15 cellular contexts compared by ENCODE assay signal in genomic region chr10:61973169-61973568, GRCh38.
A peak's percentile ranks its signal among the peaks of the same experiment; 100 is the strongest.
DNase-seq lines count a peak whose midpoint lies in the region; ATAC-seq and TF ChIP-seq lines count a peak whose summit lies in the region.
"Had no signal": no experiment of that assay in that cellular context is flagged by ENCODE, and none has a peak within 500 bp of the region (broad histone marks: within the 10 kb centered on the region; RNA-seq: fewer than 3 reads in every experiment).

No MANE protein-coding gene starts in this region.

- peak overlapping the region; percentile 84 for H3K4me3 Mint-ChIP-seq in HFFc6
- H3K4me3 Mint-ChIP-seq in memory B cell = peak overlapping the region; percentile 2
- H3K4me3 Mint-ChIP-seq in stimulated activated effector memory CD8-positive, alpha-beta T cell treated with anti-CD3 and anti-CD28 coated beads, Interleukin-12 subunit alpha, Interleukin-12 subunit beta, amount 100 ng/mL, for 72 hours = no peak overlapping the region

- peaks cover 77% of the 10 kb centered on the region for H3K4me1 Mint-ChIP-seq in HFFc6 (ENCODE audit: low read depth)
- H3K4me1 Mint-ChIP-seq in memory B cell = peaks cover 34% of the 10 kb centered on the region
- peaks cover 22% of the 10 kb centered on the region for H3K4me1 Mint-ChIP-seq in stimulated activated effector memory CD8-positive, alpha-beta T cell treated with anti-CD3 and anti-CD28 coated beads, Interleukin-12 subunit alpha, Interleukin-12 subunit beta, amount 100 ng/mL, for 72 hours

- TF ChIP-seq CTCF in HFFc6 (IDR thresholded peaks at IDR 0.05) (no peak), tibial artery (IDR thresholded peaks at IDR 0.05) (no peak), right lobe of liver (IDR thresholded peaks at IDR 0.05) (no peak)

- H3K36me3 Mint-ChIP-seq in HFFc6 (ENCODE audit: low read depth) = peaks cover 36% of the 10 kb centered on the region
- H3K36me3 Mint-ChIP-seq in memory B cell = peaks cover 30% of the 10 kb centered on the region
- H3K36me3 Mint-ChIP-seq in stimulated activated effector memory CD8-positive, alpha-beta T cell treated with anti-CD3 and anti-CD28 coated beads, Interleukin-12 subunit alpha, Interleukin-12 subunit beta, amount 100 ng/mL, for 72 hours = peaks cover 34% of the 10 kb centered on the region

- ATAC-seq in memory B cell (ENCODE audit: low read depth) = no peak
- no peak for ATAC-seq in GM21737 (IDR thresholded peaks at IDR 0.05; ENCODE audit: unreplicated experiment)
- ATAC-seq in stimulated activated effector memory CD8-positive, alpha-beta T cell treated with anti-CD3 and anti-CD28 coated beads, Interleukin-12 subunit alpha, Interleukin-12 subunit beta, amount 100 ng/mL, for 72 hours = no peak
- ATAC-seq in right lobe of liver = no peak

- no peaks in the 10 kb centered on the region for H3K27me3 ChIP-seq in tibial artery
- H3K27me3 ChIP-seq in right lobe of liver = no peaks in the 10 kb centered on the region

- peak overlapping the region; percentile 1 to 33 for H3K27ac ChIP-seq in tibial artery
- H3K27ac ChIP-seq in right lobe of liver = no peak overlapping the region
- H3K27ac ChIP-seq: KMS-11, PC-9 had no signal

- peak overlapping the region; percentile 76 for H3K27ac Mint-ChIP-seq in HFFc6
- H3K27ac Mint-ChIP-seq in memory B cell = peak overlapping the region; percentile 92
- no peak overlapping the region for H3K27ac Mint-ChIP-seq in stimulated activated effector memory CD8-positive, alpha-beta T cell treated with anti-CD3 and anti-CD28 coated beads, Interleukin-12 subunit alpha, Interleukin-12 subunit beta, amount 100 ng/mL, for 72 hours

- H3K4me1 ChIP-seq in tibial artery (peaks cover 0 to 64% (median 30%) of the 10 kb centered on the region in 4 donors), right lobe of liver (peaks cover 0 to 14% (median 0%) of the 10 kb centered on the region in 4 donors)

- TF ChIP-seq POLR2A in right lobe of liver (IDR thresholded peaks at IDR 0.05) = no peak

- no peak for DNase-seq in HFFc6
- peak; percentile 47 for DNase-seq in amniotic epithelial cell (ENCODE audit: low read depth)
- DNase-seq in memory B cell (ENCODE audit: low spot score in 2 of 2) = no peak
- no peak for DNase-seq in tibial artery
- DNase-seq in stimulated activated effector memory CD8-positive, alpha-beta T cell treated with anti-CD3 and anti-CD28 coated beads, Interleukin-12 subunit alpha, Interleukin-12 subunit beta, amount 100 ng/mL, for 72 hours (ENCODE audit: low spot score in 2 of 2) = no peak
- DNase-seq in right lobe of liver = no peak
- DNase-seq: activated CD4-positive, alpha-beta T cell treated with anti-CD3 and anti-CD28 coated beads for 1 hour; foreskin melanocyte; mesendoderm; NCI-H1436 treated with DMSO at 0.1 percent for 48 hours; NCI-H446 treated with DMSO at 0.1 percent for 48 hours; PC-9; stimulated activated CD4-positive, alpha-beta T cell treated with anti-CD3 and anti-CD28 coated beads, Interleukin-12 subunit alpha, Interleukin-12 subunit beta, amount 100 ng/mL, for 4 hours had no signal

- H3K4me3 ChIP-seq in tibial artery (no peak overlapping the region), right lobe of liver (no peak overlapping the region)
- H3K4me3 ChIP-seq: PC-9 had no signal

- 50% methylated on average over 1 of the region's 2 CpGs for WGBS in right lobe of liver (ENCODE audit: insufficient coverage, low coverage, low lambda C conversion rate, missing lambda C conversion rate)

- no peaks in the 10 kb centered on the region for H3K9me3 ChIP-seq in tibial artery
- H3K9me3 ChIP-seq in right lobe of liver = no peaks in the 10 kb centered on the region

- no peaks in the 10 kb centered on the region for H3K36me3 ChIP-seq in tibial artery
- H3K36me3 ChIP-seq in right lobe of liver = no peaks in the 10 kb centered on the region

- H3K9me3 Mint-ChIP-seq in HFFc6 (no peaks in the 10 kb centered on the region), memory B cell (peaks cover 2% of the 10 kb centered on the region)
- no peaks in the 10 kb centered on the region for H3K9me3 Mint-ChIP-seq in stimulated activated effector memory CD8-positive, alpha-beta T cell treated with anti-CD3 and anti-CD28 coated beads, Interleukin-12 subunit alpha, Interleukin-12 subunit beta, amount 100 ng/mL, for 72 hours

- no peaks in the 10 kb centered on the region; the same call in 1 of the 2 replicates for H3K27me3 Mint-ChIP-seq in HFFc6 (ENCODE audit: insufficient read depth)
- no peaks in the 10 kb centered on the region for H3K27me3 Mint-ChIP-seq in memory B cell

- intact Hi-C loops in tibial artery (cut with DNase I; ENCODE audit: low total_unique reads) (no loop called here), right lobe of liver (cut with DNase I) (no loop called here)

Comparison
In these comparisons a context has a peak if more than half of its experiments do, and no peak if none do; other contexts are left out.
1. H3K27ac ChIP-seq: peak in tibial artery (2 of 2); none in right lobe of liver (0 of 3).